26 cellular contexts compared by ENCODE assay signal in genomic region chr12:95380997-95381786, GRCh38.
A peak's percentile ranks its signal among the peaks of the same experiment; 100 is the strongest.
DNase-seq lines count a peak whose midpoint lies in the region; ATAC-seq, FAIRE-seq and TF ChIP-seq lines count a peak whose summit lies in the region.
"Had no signal": no experiment of that assay in that cellular context is flagged by ENCODE, and none has a peak within 500 bp of the region (broad histone marks: within the 10 kb centered on the region; RNA-seq: fewer than 3 reads in every experiment).

No MANE protein-coding gene starts in this region.

- WGBS in A549 (ENCODE audit: missing lambda C conversion rate), result 74% methylated on average over 5 of the region's 5 CpGs

- H3K27ac ChIP-seq in A549 (no peak overlapping the region), rectal smooth muscle tissue (ENCODE audit: low read depth, low read length) (peak overlapping the region; percentile 89), Peyer's patch (peak overlapping the region in 1 of 4 donors; percentile 51)
- H3K27ac ChIP-seq: 22Rv1, neural progenitor cell, psoas muscle had no signal

- H3K9ac ChIP-seq in rectal smooth muscle tissue (ENCODE audit: low read length), result no peak overlapping the region
- H3K9ac ChIP-seq: neural progenitor cell had no signal

- DNase-seq in A549 (ENCODE audit: low read depth in 1 of 2, low spot score in 1 of 2) (no peak), amniotic epithelial cell (ENCODE audit: low read depth) (peak; percentile 41), fibroblast of villous mesenchyme (ENCODE audit: low read depth) (peak; percentile 28), Peyer's patch (no peak), NCI-H2196 treated with DMSO at 0.1 percent for 48 hours (lab: John Stamatoyannopoulos, UW; ENCODE audit: unreplicated experiment) (no peak)
- DNase-seq in effector CD8-positive, alpha-beta T cell (lab: John Stamatoyannopoulos, UW), result no peak
- DNase-seq: activated gamma-delta T cell; activated naive CD8-positive, alpha-beta T cell treated with anti-CD3 and anti-CD28 coated beads, Interleukin-2, amount 50 U/mL, for 24 hours; CD8-positive, alpha-beta memory T cell; cortex of kidney; GDM1; head of caudate nucleus; kidney glomerular epithelial cell; MG63; NCI-H1417 treated with DMSO at 0.1 percent for 48 hours; NCI-H524 treated with DMSO at 0.1 percent for 48 hours; psoas muscle; RPMI8226; T-helper 17 cell had no signal

- peak; percentile 46 for FAIRE-seq in A549 (lab: Jason Lieb, UNC)
- FAIRE-seq: H1, K562 had no signal

- no peaks in the 10 kb centered on the region for H3K27me3 ChIP-seq in rectal smooth muscle tissue (ENCODE audit: control insufficient read depth, insufficient read depth, low read length)
- no peaks in the 10 kb centered on the region for H3K27me3 ChIP-seq in Peyer's patch
- H3K27me3 ChIP-seq: MG63, neural progenitor cell had no signal

- CTCF ChIA-PET in A549 (lab: Yijun Ruan, JAX), result no interaction called here

- H3K36me3 ChIP-seq in rectal smooth muscle tissue (ENCODE audit: control insufficient read depth, insufficient read depth, low read length) (no peaks in the 10 kb centered on the region), Peyer's patch (no peaks in the 10 kb centered on the region)
- H3K36me3 ChIP-seq: MG63, neural progenitor cell had no signal

- no peak for TF ChIP-seq POLR2A in A549 (IDR thresholded peaks at IDR 0.05; ENCODE audit: low read length)
- TF ChIP-seq POLR2A in Peyer's patch (IDR thresholded peaks at IDR 0.05), result no peak

- ATAC-seq in A549 (no peak), GM18870 (IDR thresholded peaks at IDR 0.05; ENCODE audit: unreplicated experiment) (no peak)
- ATAC-seq: activated naive CD8-positive, alpha-beta T cell treated with anti-CD3 and anti-CD28 coated beads, Interleukin-2, amount 50 U/mL, for 24 hours; K562; psoas muscle; T-helper 17 cell had no signal

- H3K4me1 ChIP-seq in A549 (no peaks in the 10 kb centered on the region; the same call in 2 of the 3 replicates), rectal smooth muscle tissue (ENCODE audit: control insufficient read depth, insufficient read depth, low read length) (peaks cover 31% of the 10 kb centered on the region), Peyer's patch (no peaks in the 10 kb centered on the region)

- POLR2A ChIA-PET in A549 (lab: Yijun Ruan, JAX), result no interaction called here

- TF ChIP-seq CTCF in A549 (IDR thresholded peaks at IDR 0.05), result no peak
- no peak for TF ChIP-seq CTCF in fibroblast of villous mesenchyme (IDR thresholded peaks at IDR 0.05; ENCODE audit: insufficient read depth, low read depth, low read length)
- no peak for TF ChIP-seq CTCF in Peyer's patch (IDR thresholded peaks at IDR 0.05)

- no peak overlapping the region for H3K4me2 ChIP-seq in A549
- H3K4me2 ChIP-seq: neural progenitor cell had no signal

- H3K4me3 ChIP-seq in A549 (no peak overlapping the region), fibroblast of villous mesenchyme (ENCODE audit: low read depth, low read length) (no peak overlapping the region), rectal smooth muscle tissue (ENCODE audit: low read length) (peak overlapping the region; percentile 58), Peyer's patch (no peak overlapping the region)
- H3K4me3 ChIP-seq: K562, lung, MG63, neural progenitor cell, psoas muscle had no signal

- TF ChIP-seq EP300 in A549 (IDR thresholded peaks at IDR 0.05), result no peak

- H3K9me3 ChIP-seq in A549 (no peaks in the 10 kb centered on the region), Peyer's patch (no peaks in the 10 kb centered on the region)
- H3K9me3 ChIP-seq: MG63, psoas muscle had no signal

- no peak for TF ChIP-seq RAD21 in A549 (conservative IDR thresholded peaks at IDR 0.05 in 1 of 2, IDR thresholded peaks at IDR 0.05 in 1 of 2)

TF ChIP-seq in A549, 52 proteins besides CTCF, POLR2A, EP300 and RAD21:
- TF ChIP-seq ESRRA (IDR thresholded peaks at IDR 0.05; ENCODE audit: borderline replicate concordance, low read length) (no peak), CEBPB (IDR thresholded peaks at IDR 0.05) (no peak), MYC (IDR thresholded peaks at IDR 0.05; ENCODE audit: borderline replicate concordance, low read length) (no peak), ZSCAN20 (CRISPR knock-in tag; IDR thresholded peaks at IDR 0.05) (no peak), MAFK (IDR thresholded peaks at IDR 0.05; ENCODE audit: partially characterized antibody) (no peak), SREBF2 (IDR thresholded peaks at IDR 0.05) (no peak), FOSB (CRISPR knock-in tag; IDR thresholded peaks at IDR 0.05) (no peak), TFCP2L1 (CRISPR knock-in tag; IDR thresholded peaks at IDR 0.05) (no peak), POLR2AphosphoS2 (conservative IDR thresholded peaks at IDR 0.05; ENCODE audit: low read length) (no peak), RNF2 (IDR thresholded peaks at IDR 0.05; ENCODE audit: borderline replicate concordance, low read depth) (no peak), NFE2L2 (conservative IDR thresholded peaks at IDR 0.05; ENCODE audit: low read length) (no peak), CBX2 (IDR thresholded peaks at IDR 0.05; ENCODE audit: borderline replicate concordance, low read depth) (no peak), NR3C1 (IDR thresholded peaks at IDR 0.05) (no peak), FOXS1 (CRISPR knock-in tag; IDR thresholded peaks at IDR 0.05) (no peak)
- TF ChIP-seq, protein P1, sequence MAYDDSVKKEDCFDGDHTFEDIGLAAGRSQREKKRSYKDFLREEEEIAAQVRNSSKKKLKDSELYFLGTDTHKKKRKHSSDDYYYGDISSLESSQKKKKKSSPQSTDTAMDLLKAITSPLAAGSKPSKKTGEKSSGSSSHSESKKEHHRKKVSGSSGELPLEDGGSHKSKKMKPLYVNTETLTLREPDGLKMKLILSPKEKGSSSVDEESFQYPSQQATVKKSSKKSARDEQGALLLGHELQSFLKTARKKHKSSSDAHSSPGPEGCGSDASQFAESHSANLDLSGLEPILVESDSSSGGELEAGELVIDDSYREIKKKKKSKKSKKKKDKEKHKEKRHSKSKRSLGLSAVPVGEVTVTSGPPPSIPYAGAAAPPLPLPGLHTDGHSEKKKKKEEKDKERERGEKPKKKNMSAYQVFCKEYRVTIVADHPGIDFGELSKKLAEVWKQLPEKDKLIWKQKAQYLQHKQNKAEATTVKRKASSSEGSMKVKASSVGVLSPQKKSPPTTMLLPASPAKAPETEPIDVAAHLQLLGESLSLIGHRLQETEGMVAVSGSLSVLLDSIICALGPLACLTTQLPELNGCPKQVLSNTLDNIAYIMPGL (CRISPR knock-in tag; IDR thresholded peaks at IDR 0.05; ENCODE audit: borderline replicate concordance), result no peak

Comparison
In these comparisons a context has a peak if more than half of its experiments do, and no peak if none do; other contexts are left out.
1. DNase-seq: peak in amniotic epithelial cell (single experiment) and fibroblast of villous mesenchyme (single experiment); none in A549 (0 of 2), Peyer's patch (0 of 3), effector CD8-positive, alpha-beta T cell (single experiment) and NCI-H2196 treated with DMSO at 0.1 percent for 48 hours (single experiment).